1 cellular context compared by ENCODE assay signal in the genomic region with DNA sequence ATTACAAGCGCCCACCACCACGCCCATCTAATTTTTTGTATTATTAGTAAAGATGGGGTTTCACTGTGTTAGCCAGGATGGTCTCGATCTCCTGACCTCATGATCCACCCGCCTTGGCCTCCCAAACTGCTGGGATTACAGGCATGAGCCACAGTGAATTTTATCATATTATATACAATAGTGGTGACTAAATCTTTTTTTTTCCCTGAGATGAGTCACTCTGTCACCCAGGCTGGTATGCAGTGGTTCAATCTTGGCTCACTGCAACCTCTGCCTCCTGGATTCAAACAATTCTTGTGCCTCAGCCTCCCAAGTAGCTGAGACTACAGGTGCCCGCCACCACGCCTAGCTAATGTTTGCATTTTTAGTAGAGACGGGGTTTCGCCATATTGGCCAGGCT. TPM values are rescaled to one million over a fixed set of nuclear protein-coding genes. Genes with fewer than 3 reads are reported as not detected.
"Had no signal": no experiment of that assay in that cellular context is flagged by ENCODE, and none has a peak within 500 bp of the region (broad histone marks: within the 10 kb centered on the region; RNA-seq: fewer than 3 reads in every experiment).

No MANE protein-coding gene starts in this region.

RNA-seq across cellular contexts. Expression of a gene that starts 22.5 kb away (rescaled TPM):
- total RNA-seq: ascending aorta had no signal
